Comparison of ENCODE assay signal across 1 cellular context in genomic region chr9:19028835-19029451, GRCh38.
TF ChIP-seq lines count a peak whose summit lies in the region.

No MANE protein-coding gene starts in this region.

TF ChIP-seq in GM12878, 131 proteins besides CTCF, POLR2A, EP300 and RAD21 (continued from another document):
- TF ChIP-seq ZBTB4 (CRISPR knock-in tag; IDR thresholded peaks at IDR 0.05), result no peak
- TF ChIP-seq YY1 (IDR thresholded peaks at IDR 0.05; ENCODE audit: low read depth, low read length), result peak; percentile 46; the same call in 1 of the 2 replicates
- no peak for TF ChIP-seq ZSCAN29 (IDR thresholded peaks at IDR 0.05)
- no peak for TF ChIP-seq PML (IDR thresholded peaks at IDR 0.05; ENCODE audit: low read length)
- TF ChIP-seq ZNF622 (IDR thresholded peaks at IDR 0.05), result no peak
- no peak for TF ChIP-seq ZNF207 (IDR thresholded peaks at IDR 0.05; ENCODE audit: borderline replicate concordance)
- TF ChIP-seq, protein P1, sequence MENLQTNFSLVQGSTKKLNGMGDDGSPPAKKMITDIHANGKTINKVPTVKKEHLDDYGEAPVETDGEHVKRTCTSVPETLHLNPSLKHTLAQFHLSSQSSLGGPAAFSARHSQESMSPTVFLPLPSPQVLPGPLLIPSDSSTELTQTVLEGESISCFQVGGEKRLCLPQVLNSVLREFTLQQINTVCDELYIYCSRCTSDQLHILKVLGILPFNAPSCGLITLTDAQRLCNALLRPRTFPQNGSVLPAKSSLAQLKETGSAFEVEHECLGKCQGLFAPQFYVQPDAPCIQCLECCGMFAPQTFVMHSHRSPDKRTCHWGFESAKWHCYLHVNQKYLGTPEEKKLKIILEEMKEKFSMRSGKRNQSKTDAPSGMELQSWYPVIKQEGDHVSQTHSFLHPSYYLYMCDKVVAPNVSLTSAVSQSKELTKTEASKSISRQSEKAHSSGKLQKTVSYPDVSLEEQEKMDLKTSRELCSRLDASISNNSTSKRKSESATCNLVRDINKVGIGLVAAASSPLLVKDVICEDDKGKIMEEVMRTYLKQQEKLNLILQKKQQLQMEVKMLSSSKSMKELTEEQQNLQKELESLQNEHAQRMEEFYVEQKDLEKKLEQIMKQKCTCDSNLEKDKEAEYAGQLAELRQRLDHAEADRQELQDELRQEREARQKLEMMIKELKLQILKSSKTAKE (IDR thresholded peaks at IDR 0.05; ENCODE audit: low read depth, poor library complexity, severe bottlenecking), result no peak
- TF ChIP-seq SMC3 (IDR thresholded peaks at IDR 0.05; ENCODE audit: borderline replicate concordance, low read length), result peak; percentile 80; the same call in 1 of the 2 replicates
- TF ChIP-seq ZNF384 (IDR thresholded peaks at IDR 0.05; ENCODE audit: borderline replicate concordance, low read depth, low read length), result no peak
- TF ChIP-seq PAX5 (IDR thresholded peaks at IDR 0.05; ENCODE audit: borderline replicate concordance, low read depth, low read length), result no peak
- no peak for TF ChIP-seq NR2C1 (IDR thresholded peaks at IDR 0.05)
- TF ChIP-seq RUNX3 (IDR thresholded peaks at IDR 0.05; ENCODE audit: low read length), result 0 out of 2 replicates have a peak, but pooled peaks have one; percentile 15
- no peak for TF ChIP-seq TCF7 (IDR thresholded peaks at IDR 0.05; ENCODE audit: borderline replicate concordance)
- TF ChIP-seq FOXK2 (IDR thresholded peaks at IDR 0.05), result no peak
- no peak for TF ChIP-seq ZBED1 (IDR thresholded peaks at IDR 0.05; ENCODE audit: borderline replicate concordance)
- TF ChIP-seq TCF12 (IDR thresholded peaks at IDR 0.05; ENCODE audit: low read depth, low read length), result 0 out of 2 replicates have a peak, but pooled peaks have one; percentile 8
- no peak for TF ChIP-seq GATAD2B (conservative IDR thresholded peaks at IDR 0.05; ENCODE audit: low read depth)
- TF ChIP-seq ATF2 (IDR thresholded peaks at IDR 0.05; ENCODE audit: low read length), result no peak
